21 cellular contexts compared by ENCODE assay signal in the genomic region with DNA sequence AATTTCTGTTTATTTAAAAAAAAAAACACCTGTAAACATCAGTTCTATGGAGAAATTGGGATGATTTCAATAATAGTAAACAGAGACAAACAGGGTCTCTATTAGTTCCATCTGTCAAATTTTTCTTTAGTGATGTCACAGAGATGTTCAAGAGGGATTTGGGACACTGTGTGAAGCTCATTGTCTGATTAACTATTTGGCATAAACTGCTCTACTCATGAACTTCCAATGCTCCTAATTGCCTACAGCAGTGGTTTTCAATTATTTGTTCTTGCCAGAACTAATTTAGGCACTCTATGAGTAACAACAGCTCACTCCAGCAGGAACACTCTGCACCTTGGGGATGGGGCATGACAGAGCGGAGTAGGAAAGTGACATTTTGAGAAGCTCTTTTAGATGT.
DNase-seq lines count a peak whose midpoint lies in the region; ATAC-seq and TF ChIP-seq lines count a peak whose summit lies in the region.
"Had no signal": no experiment of that assay in that cellular context is flagged by ENCODE, and none has a peak within 500 bp of the region (broad histone marks: within the 10 kb centered on the region; RNA-seq: fewer than 3 reads in every experiment).

No MANE protein-coding gene starts in this region.

- TF ChIP-seq CTCF in IMR-90 (conservative IDR thresholded peaks at IDR 0.05; ENCODE audit: low read depth, low read length) (no peak), suprapubic skin (IDR thresholded peaks at IDR 0.05) (no peak), WERI-Rb-1 (IDR thresholded peaks at IDR 0.05; ENCODE audit: low read depth, low read length) (no peak)

- H3K23ac ChIP-seq in IMR-90 (ENCODE audit: low read depth, low read length), result no peak overlapping the region

- H3K4me1 ChIP-seq in IMR-90 (ENCODE audit: control insufficient read depth, insufficient read depth, low read length) (peaks cover 2% of the 10 kb centered on the region), suprapubic skin (peaks cover 16% of the 10 kb centered on the region)
- H3K4me1 ChIP-seq: BE2C, Peyer's patch had no signal

- CTCF ChIA-PET in IMR-90 (lab: Yijun Ruan, JAX), result interaction anchor here (0.9 kb wide), 1 partner anchor 37 kb away, joined by 3 read pairs; no protein-coding TSS in a partner anchor

- DNase-seq in NCI-H1694 (lab: John Stamatoyannopoulos, UW) (peak; percentile 22), NCI-H1694 treated with DMSO at 0.1 percent for 48 hours (lab: John Stamatoyannopoulos, UW) (no peak), IMR-90 (no peak), fibroblast of gingiva (ENCODE audit: low read depth) (peak; percentile 73), suprapubic skin (ENCODE audit: low spot score in 2 of 2) (no peak), WERI-Rb-1 (no peak)
- DNase-seq in activated CD4-positive, alpha-beta T cell treated with anti-CD3 and anti-CD28 coated beads for 4 hours, result no peak
- DNase-seq: 8988T, BE2C, DMS79, H9, HFFc6, KBM-7, NCI-H187, NCI-H510A, NCI-H748 treated with DMSO at 0.1 percent for 48 hours, Peyer's patch, T-cell had no signal

- no peak overlapping the region for H2AK5ac ChIP-seq in IMR-90 (ENCODE audit: low read depth, low read length)

- H3K18ac ChIP-seq in IMR-90 (ENCODE audit: low read depth, low read length), result no peak overlapping the region

- no CpG with 5 or more reads among the region's 1 CpG for WGBS in IMR-90 (ENCODE audit: extremely low coverage in 2 of 2, insufficient read length in 1 of 2), 2 experiments
- 50% methylated on average over 1 of the region's 1 CpG for WGBS in suprapubic skin

- dilution Hi-C loops in IMR-90 (cut with HindIII; ENCODE audit: low sequenced_read_pairs, unreplicated experiment), result no loop called here

- no peak for TF ChIP-seq POLR2A in IMR-90 (IDR thresholded peaks at IDR 0.05; ENCODE audit: low read depth, low read length)
- TF ChIP-seq POLR2A in suprapubic skin (IDR thresholded peaks at IDR 0.05), result no peak

- H3K79me1 ChIP-seq in IMR-90 (ENCODE audit: low read depth in 1 of 2, low read length in 2 of 2), result no peaks in the 10 kb centered on the region

- H3K4me3 ChIP-seq in IMR-90 (ENCODE audit: insufficient read depth, low read depth, low read length) (no peak overlapping the region), suprapubic skin (no peak overlapping the region), WERI-Rb-1 (ENCODE audit: low read depth, low read length) (no peak overlapping the region)
- H3K4me3 ChIP-seq: Peyer's patch had no signal

- in situ Hi-C loops in IMR-90 (cut with MboI; ENCODE audit: low sequenced_read_pairs), result no loop called here

- H2BK15ac ChIP-seq in IMR-90 (ENCODE audit: low read depth, low read length), result peak overlapping the region; percentile 28; the same call in 1 of the 3 replicates

- no peak overlapping the region for H3K9ac ChIP-seq in IMR-90 (ENCODE audit: low read depth, low read length)

- H3K27me3 ChIP-seq in IMR-90 (ENCODE audit: control insufficient read depth, insufficient read depth, low read length) (no peaks in the 10 kb centered on the region), suprapubic skin (no peaks in the 10 kb centered on the region), WERI-Rb-1 (ENCODE audit: insufficient read depth, low read depth, severe bottlenecking) (no peaks in the 10 kb centered on the region)
- H3K27me3 ChIP-seq: BE2C, Peyer's patch had no signal

- H3K9me3 ChIP-seq in IMR-90 (ENCODE audit: control insufficient read depth, insufficient read depth, low read length), result no peaks in the 10 kb centered on the region
- H3K9me3 ChIP-seq in suprapubic skin, result no peaks in the 10 kb centered on the region
- no peaks in the 10 kb centered on the region for H3K9me3 ChIP-seq in WERI-Rb-1 (ENCODE audit: severe bottlenecking)
- H3K9me3 ChIP-seq: BE2C, Peyer's patch had no signal

- H2BK5ac ChIP-seq in IMR-90 (ENCODE audit: low read depth, low read length, poor library complexity, severe bottlenecking), result no peak overlapping the region

- H2BK20ac ChIP-seq in IMR-90 (ENCODE audit: low read depth, low read length), result no peak overlapping the region

- POLR2A ChIA-PET in IMR-90 (lab: Charles Lee; ENCODE audit: unreplicated experiment), result interaction anchor here (0.7 kb wide), 1 partner anchor 14 kb away, joined by 4 read pairs; no protein-coding TSS in a partner anchor

- H3K4me2 ChIP-seq in IMR-90 (ENCODE audit: low read depth, low read length), result no peak overlapping the region

- H4K91ac ChIP-seq in IMR-90 (ENCODE audit: insufficient read depth, low read depth, low read length), result no peak overlapping the region

- H2BK120ac ChIP-seq in IMR-90 (ENCODE audit: low read depth, low read length), result no peak overlapping the region

- H3K36me3 ChIP-seq in IMR-90 (ENCODE audit: control insufficient read depth, insufficient read depth, low read length), result no peaks in the 10 kb centered on the region
- H3K36me3 ChIP-seq in suprapubic skin, result no peaks in the 10 kb centered on the region
- H3K36me3 ChIP-seq in WERI-Rb-1, result no peaks in the 10 kb centered on the region
- H3K36me3 ChIP-seq: BE2C, Peyer's patch had no signal

- no peak overlapping the region for H2AFZ ChIP-seq in IMR-90 (replicated peaks; ENCODE audit: low read length, poor library complexity)

- H2AK9ac ChIP-seq in IMR-90 (replicated peaks; ENCODE audit: low read depth, low read length, poor library complexity), result no peak overlapping the region

- TF ChIP-seq EP300 in suprapubic skin (IDR thresholded peaks at IDR 0.05), result no peak

- no peak overlapping the region for H3K27ac ChIP-seq in IMR-90 (ENCODE audit: insufficient read depth, low read length)
- H3K27ac ChIP-seq in suprapubic skin, result peak overlapping the region; percentile 80
- no peak overlapping the region for H3K27ac ChIP-seq in WERI-Rb-1
- H3K27ac ChIP-seq: Peyer's patch had no signal

- no peaks in the 10 kb centered on the region for H4K20me1 ChIP-seq in IMR-90 (ENCODE audit: insufficient read depth, low read length)

- H4K5ac ChIP-seq in IMR-90 (ENCODE audit: low read depth, low read length), result no peak overlapping the region

- no peak for ATAC-seq in IMR-90 (ENCODE audit: low read depth)
- no peak for ATAC-seq in HG03457 (IDR thresholded peaks at IDR 0.05; ENCODE audit: unreplicated experiment)
- ATAC-seq: HepG2, SK-N-SH treated with all-trans-retinoic acid at 6 μM for 48 hours, T-cell had no signal

- H3K9me1 ChIP-seq in IMR-90 (ENCODE audit: insufficient read depth, low read length), result no peaks in the 10 kb centered on the region

- BruUV-seq in IMR-90 (replicated peaks; lab: Mats Ljungman, UMichigan), result no TSS peak

- no peak overlapping the region for H3K14ac ChIP-seq in IMR-90 (replicated peaks; ENCODE audit: low read depth, low read length)

- H3K56ac ChIP-seq in IMR-90 (ENCODE audit: extremely low read depth, insufficient read depth, low read length), result no peak overlapping the region

- intact Hi-C loops in IMR-90 (cut with micrococcal nuclease), result no loop called here

- no peak for TF ChIP-seq RAD21 in IMR-90 (IDR thresholded peaks at IDR 0.05; ENCODE audit: low read length)

- no peak overlapping the region for H4K8ac ChIP-seq in IMR-90 (ENCODE audit: low read depth in 2 of 2, low read length in 2 of 2)

- no peak overlapping the region for H3K4ac ChIP-seq in IMR-90 (ENCODE audit: low read depth, low read length)

TF ChIP-seq in IMR-90, 13 proteins besides CTCF, POLR2A, EP300 and RAD21:
- no peak for TF ChIP-seq RCOR1 (IDR thresholded peaks at IDR 0.05; ENCODE audit: insufficient replicate concordance, low read length)

Comparison
In these comparisons a context has a peak if more than half of its experiments do, and no peak if none do; other contexts are left out.
1. DNase-seq: peak in NCI-H1694 (single experiment) and fibroblast of gingiva (single experiment); none in NCI-H1694 treated with DMSO at 0.1 percent for 48 hours (single experiment), IMR-90 (single experiment), suprapubic skin (0 of 2), WERI-Rb-1 (single experiment) and activated CD4-positive, alpha-beta T cell treated with anti-CD3 and anti-CD28 coated beads for 4 hours (0 of 2).